Comparison of ENCODE assay signal across 17 cellular contexts in the genomic region with DNA sequence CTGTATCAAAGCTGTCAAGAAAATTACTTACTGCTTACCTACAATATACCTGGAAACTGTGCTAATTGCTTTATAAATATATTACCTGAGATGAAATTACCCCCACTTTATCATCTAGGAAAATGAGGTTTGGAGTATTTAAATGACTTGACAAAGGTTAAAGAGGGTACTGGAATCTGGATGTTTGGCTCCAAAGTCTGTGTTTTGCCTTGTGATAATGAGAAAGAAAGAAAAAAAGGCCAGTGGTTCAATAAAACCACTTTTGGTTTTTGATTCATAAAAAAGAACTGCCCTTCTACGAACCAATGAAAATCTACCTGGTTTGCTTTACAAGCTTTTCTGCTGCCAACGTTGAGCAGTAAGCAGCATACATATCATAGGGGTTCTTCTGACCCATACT.
DNase-seq lines count a peak whose midpoint lies in the region; ATAC-seq, FAIRE-seq and TF ChIP-seq lines count a peak whose summit lies in the region.
"Had no signal": no experiment of that assay in that cellular context is flagged by ENCODE, and none has a peak within 500 bp of the region (broad histone marks: within the 10 kb centered on the region; RNA-seq: fewer than 3 reads in every experiment).

No MANE protein-coding gene starts in this region.

- intact Hi-C loops in HepG2 (cut with micrococcal nuclease; ENCODE audit: unreplicated experiment): no loop called here
- intact Hi-C loops in right lobe of liver (cut with DNase I): no loop called here

- H3K4me1 ChIP-seq in liver (ENCODE audit: control insufficient read depth in 4 of 4, insufficient read depth in 4 of 4, low read length in 3 of 4) (peaks cover 5 to 40% (median 20%) of the 10 kb centered on the region in 4 donors), HepG2 (ENCODE audit: insufficient read depth, low read length) (peaks cover 47% of the 10 kb centered on the region), right lobe of liver (peaks cover 0 to 41% (median 13%) of the 10 kb centered on the region in 4 donors)
- H3K4me1 ChIP-seq: BE2C had no signal

- no TSS peak for BruUV-seq in HepG2 (replicated peaks; lab: Mats Ljungman, UMichigan)

- H3K27me3 ChIP-seq in liver (ENCODE audit: control insufficient read depth in 4 of 4, insufficient read depth in 4 of 4, low read length in 3 of 4): no peaks in the 10 kb centered on the region
- no peaks in the 10 kb centered on the region for H3K27me3 ChIP-seq in HepG2 (ENCODE audit: control insufficient read depth in 1 of 2, insufficient read depth in 2 of 2, low read length in 2 of 2)
- no peaks in the 10 kb centered on the region for H3K27me3 ChIP-seq in right lobe of liver
- H3K27me3 ChIP-seq: BE2C had no signal

- H4K20me1 ChIP-seq in HepG2 (ENCODE audit: insufficient read depth, low read length): no peaks in the 10 kb centered on the region

- TF ChIP-seq EP300 in HepG2 (IDR thresholded peaks at IDR 0.05; ENCODE audit: low read depth in 2 of 2, low read length in 2 of 2) (no peak), HepG2 (CRISPR knock-in tag; IDR thresholded peaks at IDR 0.05; ENCODE audit: borderline replicate concordance) (no peak)

- ATAC-seq in HepG2 (no peak), right lobe of liver (peak; percentile 52 to 60 (median 56)), GM21526 (IDR thresholded peaks at IDR 0.05; ENCODE audit: low FRiP score, unreplicated experiment) (no peak), GM19397 (IDR thresholded peaks at IDR 0.05; ENCODE audit: unreplicated experiment) (no peak)

- in situ Hi-C loops in HepG2 (cut with HindIII; ENCODE audit: extremely low pct_ligation_motif_present, low pct_unique_long_range_greater_than_20kb): no loop called here

- POLR2A ChIA-PET in HepG2 (lab: Yijun Ruan, JAX): no interaction called here

- TF ChIP-seq RAD21 in liver (IDR thresholded peaks at IDR 0.05) (no peak), HepG2 (CRISPR knock-in tag; IDR thresholded peaks at IDR 0.05) (no peak)

- no peaks in the 10 kb centered on the region for H3K79me2 ChIP-seq in HepG2 (ENCODE audit: insufficient read depth, low read length)

- DNase-seq in HepG2 (ENCODE audit: low spot score): no peak
- DNase-seq in right lobe of liver: no peak
- DNase-seq in GM03348 (ENCODE audit: low spot score): no peak
- DNase-seq: BE2C; C1 segment of cervical spinal cord; CD4-positive, CD25-positive, alpha-beta regulatory T cell; CD8-positive, alpha-beta memory T cell; COR-L47; DMS 273 treated with DMSO at 0.1 percent for 48 hours; GM23248; HCEC 1CT had no signal

- H3K27ac ChIP-seq in liver (ENCODE audit: low read depth in 1 of 2, low read length in 2 of 2) (peak overlapping the region; percentile 59 to 67), HepG2 (ENCODE audit: extremely low read length, insufficient read depth, low read length) (no peak overlapping the region), right lobe of liver (peak overlapping the region in 2 of 3 donors; percentile 48 to 67)
- H3K27ac ChIP-seq: GM23248 had no signal

- TF ChIP-seq CTCF in liver (IDR thresholded peaks at IDR 0.05; ENCODE audit: low read depth, low read length, missing input control) (no peak), HepG2 (CRISPR knock-in tag; IDR thresholded peaks at IDR 0.05) (no peak), right lobe of liver (IDR thresholded peaks at IDR 0.05) (no peak)

- no peaks in the 10 kb centered on the region for H3K36me3 ChIP-seq in liver (ENCODE audit: control insufficient read depth in 4 of 4, insufficient read depth in 3 of 4, low read depth in 1 of 4, low read length in 3 of 4)
- no peaks in the 10 kb centered on the region for H3K36me3 ChIP-seq in HepG2 (replicated peaks in 1 of 2; ENCODE audit: control insufficient read depth in 1 of 2, insufficient read depth in 2 of 2, low read length in 2 of 2)
- no peaks in the 10 kb centered on the region for H3K36me3 ChIP-seq in right lobe of liver
- H3K36me3 ChIP-seq: BE2C had no signal

- 33% methylated on average over 2 of the region's 2 CpGs for WGBS in liver
- 52% methylated on average over 2 of the region's 2 CpGs for WGBS in HepG2 (ENCODE audit: low lambda C conversion rate)
- 40% methylated on average over 2 of the region's 2 CpGs for WGBS in right lobe of liver (ENCODE audit: insufficient coverage, low coverage, low lambda C conversion rate, missing lambda C conversion rate)

- H2AFZ ChIP-seq in HepG2 (ENCODE audit: low read length): no peak overlapping the region
- H2AFZ ChIP-seq: GM23248 had no signal

- H3K9me3 ChIP-seq in liver (ENCODE audit: control insufficient read depth in 4 of 4, low read length in 3 of 4) (no peaks in the 10 kb centered on the region), HepG2 (ENCODE audit: low read length) (no peaks in the 10 kb centered on the region), right lobe of liver (no peaks in the 10 kb centered on the region)
- H3K9me3 ChIP-seq: BE2C had no signal

- CTCF ChIA-PET in HepG2 (lab: Yijun Ruan, JAX; ENCODE audit: low intra/inter-chr PET ratio, low total read pairs): no interaction called here

- peak overlapping the region in 1 of 2 donors; percentile 53 for H3K9ac ChIP-seq in liver (ENCODE audit: low read depth in 1 of 2, low read length in 2 of 2)
- no peak overlapping the region for H3K9ac ChIP-seq in HepG2 (ENCODE audit: insufficient read depth, low read depth, low read length)
- H3K9ac ChIP-seq: GM23248 had no signal

- FAIRE-seq in HepG2 (lab: Jason Lieb, UNC): no peak
- FAIRE-seq in colon (lab: Jason Lieb, UNC): peak; percentile 24
- FAIRE-seq: G401.6, K562 had no signal

- TF ChIP-seq POLR2A in HepG2 (IDR thresholded peaks at IDR 0.05; ENCODE audit: insufficient read depth in 1 of 2, low read depth in 2 of 2, low read length in 2 of 2) (no peak), right lobe of liver (IDR thresholded peaks at IDR 0.05) (no peak)

- H3K4me3 ChIP-seq in liver (ENCODE audit: low read depth in 1 of 3, low read length in 3 of 3) (no peak overlapping the region), HepG2 (replicated peaks in 1 of 3; ENCODE audit: insufficient read depth in 1 of 3, low read depth in 2 of 3, low read length in 3 of 3) (no peak overlapping the region), right lobe of liver (no peak overlapping the region)
- H3K4me3 ChIP-seq: GM23248, K562 had no signal

- H3K4me2 ChIP-seq in HepG2 (ENCODE audit: low read depth, low read length): no peak overlapping the region

TF ChIP-seq in liver, 16 proteins besides CTCF, POLR2A, EP300 and RAD21 (continues in another document):
- TF ChIP-seq RXRA (IDR thresholded peaks at IDR 0.05) (peak; percentile 58 to 66), HNF4A (conservative IDR thresholded peaks at IDR 0.05) (peak; percentile 92), TAF1 (conservative IDR thresholded peaks at IDR 0.05) (no peak), FOXA2 (IDR thresholded peaks at IDR 0.05) (no peak), GABPA (IDR thresholded peaks at IDR 0.05 in 1 of 2, conservative IDR thresholded peaks at IDR 0.05 in 1 of 2) (no peak), SP1 (IDR thresholded peaks at IDR 0.05) (peak; percentile 56), FOXA1 (IDR thresholded peaks at IDR 0.05) (no peak), YY1 (IDR thresholded peaks at IDR 0.05) (peak; percentile 23)
- TF ChIP-seq, protein P1, sequence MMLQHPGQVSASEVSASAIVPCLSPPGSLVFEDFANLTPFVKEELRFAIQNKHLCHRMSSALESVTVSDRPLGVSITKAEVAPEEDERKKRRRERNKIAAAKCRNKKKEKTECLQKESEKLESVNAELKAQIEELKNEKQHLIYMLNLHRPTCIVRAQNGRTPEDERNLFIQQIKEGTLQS (IDR thresholded peaks at IDR 0.05): no peak
- TF ChIP-seq, protein P2, sequence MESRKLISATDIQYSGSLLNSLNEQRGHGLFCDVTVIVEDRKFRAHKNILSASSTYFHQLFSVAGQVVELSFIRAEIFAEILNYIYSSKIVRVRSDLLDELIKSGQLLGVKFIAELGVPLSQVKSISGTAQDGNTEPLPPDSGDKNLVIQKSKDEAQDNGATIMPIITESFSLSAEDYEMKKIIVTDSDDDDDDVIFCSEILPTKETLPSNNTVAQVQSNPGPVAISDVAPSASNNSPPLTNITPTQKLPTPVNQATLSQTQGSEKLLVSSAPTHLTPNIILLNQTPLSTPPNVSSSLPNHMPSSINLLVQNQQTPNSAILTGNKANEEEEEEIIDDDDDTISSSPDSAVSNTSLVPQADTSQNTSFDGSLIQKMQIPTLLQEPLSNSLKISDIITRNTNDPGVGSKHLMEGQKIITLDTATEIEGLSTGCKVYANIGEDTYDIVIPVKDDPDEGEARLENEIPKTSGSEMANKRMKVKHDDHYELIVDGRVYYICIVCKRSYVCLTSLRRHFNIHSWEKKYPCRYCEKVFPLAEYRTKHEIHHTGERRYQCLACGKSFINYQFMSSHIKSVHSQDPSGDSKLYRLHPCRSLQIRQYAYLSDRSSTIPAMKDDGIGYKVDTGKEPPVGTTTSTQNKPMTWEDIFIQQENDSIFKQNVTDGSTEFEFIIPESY (IDR thresholded peaks at IDR 0.05): no peak

TF ChIP-seq in HepG2, 621 proteins besides CTCF, POLR2A, EP300 and RAD21 (continues in another document):
- no peak for TF ChIP-seq ZNF282 (IDR thresholded peaks at IDR 0.05; ENCODE audit: partially characterized antibody)
- TF ChIP-seq MAFK (conservative IDR thresholded peaks at IDR 0.05 in 1 of 2, IDR thresholded peaks at IDR 0.05 in 1 of 2; ENCODE audit: low read length in 2 of 2): no peak
- TF ChIP-seq THAP11 (CRISPR knock-in tag; IDR thresholded peaks at IDR 0.05): no peak
- no peak for TF ChIP-seq NCOA2 (CRISPR knock-in tag; IDR thresholded peaks at IDR 0.05)
- TF ChIP-seq TSC22D2 (CRISPR knock-in tag; IDR thresholded peaks at IDR 0.05; ENCODE audit: borderline replicate concordance): no peak
- TF ChIP-seq ZNF224 (CRISPR knock-in tag; IDR thresholded peaks at IDR 0.05): no peak
- TF ChIP-seq ZSCAN31 (CRISPR knock-in tag; IDR thresholded peaks at IDR 0.05; ENCODE audit: low read depth): no peak
- no peak for TF ChIP-seq ZNF749 (CRISPR knock-in tag; IDR thresholded peaks at IDR 0.05; ENCODE audit: borderline replicate concordance)
- TF ChIP-seq ZFP62 (CRISPR knock-in tag; IDR thresholded peaks at IDR 0.05): no peak

Comparison
In these comparisons a context has a peak if more than half of its experiments do, and no peak if none do; other contexts are left out.
1. ATAC-seq: peak in right lobe of liver (4 of 4); none in HepG2 (single experiment), GM21526 (single experiment) and GM19397 (single experiment).